In the genomic region with DNA sequence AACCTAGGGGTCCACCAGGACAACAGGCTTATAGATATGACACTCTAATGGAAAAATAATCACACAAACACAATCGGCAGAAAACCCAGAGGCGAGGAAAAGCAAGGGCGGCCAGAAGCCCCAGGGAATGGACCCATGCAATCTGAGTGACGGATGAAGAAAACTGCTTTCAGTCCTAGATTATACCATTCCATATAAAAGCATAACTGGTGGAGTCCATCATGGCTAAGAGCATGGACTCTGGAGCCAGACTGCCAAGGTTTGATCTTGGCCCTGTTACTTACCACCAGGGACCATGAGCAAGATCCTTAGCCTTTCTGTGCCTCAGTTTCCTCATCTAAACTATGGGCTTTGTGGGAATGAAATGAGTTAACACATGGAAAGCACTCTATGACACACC, we compare ENCODE assay signal across 11 cellular contexts. TPM values are rescaled to one million over a fixed set of nuclear protein-coding genes. Genes with fewer than 3 reads are reported as not detected.
"Had no signal": no experiment of that assay in that cellular context is flagged by ENCODE, and none has a peak within 500 bp of the region (broad histone marks: within the 10 kb centered on the region; RNA-seq: fewer than 3 reads in every experiment).

No MANE protein-coding gene starts in this region.

- H3K9ac ChIP-seq: GM23248 had no signal

- H3K4me3 ChIP-seq: GM23248, HAP-1, K562 had no signal

- FAIRE-seq: HTR-8/SVneo, K562 had no signal

- H3K9me3 ChIP-seq: HAP-1 had no signal

- H3K4me1 ChIP-seq: HAP-1 had no signal

- H3K36me3 ChIP-seq: HAP-1 had no signal

- DNase-seq: GM23248, GOT3, H7, HFFc6, IMR-90, KG1 had no signal

- H3K27ac ChIP-seq: GM23248 had no signal

RNA-seq across cellular contexts. Expression of a gene that starts 3.7 kb away (rescaled TPM):
- total RNA-seq: GM23248, H4, H7, HFFc6, HT-29, IMR-90, K562 had no signal
- polyA plus RNA-seq: GM23248, IMR-90, K562 had no signal

RNA-seq across cellular contexts. Expression of a gene that starts 57.4 kb away (rescaled TPM):
- total RNA-seq: GM23248, H7, HT-29, K562 had no signal
- polyA plus RNA-seq: GM23248, K562 had no signal
